32 cellular contexts compared by ENCODE assay signal in genomic region chr1:41907446-41907845, GRCh38.
"Had no signal": no experiment of that assay in that cellular context is flagged by ENCODE, and none has a peak within 500 bp of the region (broad histone marks: within the 10 kb centered on the region; RNA-seq: fewer than 3 reads in every experiment).

No MANE protein-coding gene starts in this region.

- H3K27ac ChIP-seq: adrenal gland, body of pancreas, cardiac muscle cell, foreskin keratinocyte, left lung, lower lobe of right lung, pancreas, prostate gland, thyroid gland, upper lobe of left lung, vagina, VCaP had no signal

- H3K9me3 Mint-ChIP-seq: activated naive CD4-positive, alpha-beta T cell treated with anti-CD3 and anti-CD28 coated beads for 36 hours had no signal

- H3K27me3 Mint-ChIP-seq: activated CD8-positive, alpha-beta T cell treated with anti-CD3 and anti-CD28 coated beads for 36 hours; activated naive CD8-positive, alpha-beta T cell treated with anti-CD3 and anti-CD28 coated beads for 36 hours; stimulated activated naive CD8-positive, alpha-beta T cell treated with anti-CD3 and anti-CD28 coated beads, Interleukin-15, amount 100 ng/mL, for 72 hours had no signal

- H3K36me3 ChIP-seq: adrenal gland, cardiac muscle cell, left lung, lower lobe of right lung, pancreas, prostate gland, thyroid gland, upper lobe of left lung, vagina had no signal

- H3K4me3 Mint-ChIP-seq: activated CD8-positive, alpha-beta T cell treated with anti-CD3 and anti-CD28 coated beads for 36 hours; activated naive CD4-positive, alpha-beta T cell treated with anti-CD3 and anti-CD28 coated beads for 36 hours; activated naive CD8-positive, alpha-beta T cell treated with anti-CD3 and anti-CD28 coated beads for 36 hours; nephron; stimulated activated memory B cell treated with anti-CD40 and anti-IgM and Interleukin-4, amounts not matched to agents 10 μg/mL and 1 μg/mL and 100 μg/mL, for 72 hours; stimulated activated naive CD8-positive, alpha-beta T cell treated with anti-CD3 and anti-CD28 coated beads, Interleukin-15, amount 100 ng/mL, for 72 hours; T-helper 1 cell treated with Interleukin-12 subunit alpha and Interleukin-12 subunit beta and Interleukin-4 antibody, amounts not matched to agents 30 μg/mL and 1 μg/mL, for 36 hours had no signal

- H3K27ac Mint-ChIP-seq: activated CD8-positive, alpha-beta T cell treated with anti-CD3 and anti-CD28 coated beads for 36 hours; activated naive CD4-positive, alpha-beta T cell treated with anti-CD3 and anti-CD28 coated beads for 36 hours; activated naive CD8-positive, alpha-beta T cell treated with anti-CD3 and anti-CD28 coated beads for 36 hours; nephron; stimulated activated memory B cell treated with anti-CD40 and anti-IgM and Interleukin-4, amounts not matched to agents 10 μg/mL and 1 μg/mL and 100 μg/mL, for 72 hours; stimulated activated naive CD8-positive, alpha-beta T cell treated with anti-CD3 and anti-CD28 coated beads, Interleukin-15, amount 100 ng/mL, for 72 hours; T-helper 1 cell treated with Interleukin-12 subunit alpha and Interleukin-12 subunit beta and Interleukin-4 antibody, amounts not matched to agents 30 μg/mL and 1 μg/mL, for 36 hours had no signal

- H3K9me3 ChIP-seq: adrenal gland, body of pancreas, left lung, lower lobe of right lung, pancreas, prostate gland, thyroid gland, upper lobe of left lung, vagina had no signal

- H3K36me3 Mint-ChIP-seq: stimulated activated memory B cell treated with anti-CD40 and anti-IgM and Interleukin-4, amounts not matched to agents 10 μg/mL and 1 μg/mL and 100 μg/mL, for 72 hours had no signal

- H3K4me1 Mint-ChIP-seq: nephron had no signal

- H3K4me1 ChIP-seq: body of pancreas, pancreas, prostate gland, vagina had no signal

- H3K27me3 ChIP-seq: adrenal gland, body of pancreas, cardiac muscle cell, left lung, pancreas, thyroid gland, upper lobe of left lung, vagina had no signal

- FAIRE-seq: endothelial cell of umbilical vein, pancreas, TTC549 had no signal

- H3K4me3 ChIP-seq: adrenal gland, body of pancreas, cardiac muscle cell, left lung, lower lobe of right lung, pancreas, prostate gland, smooth muscle cell, thyroid gland, upper lobe of left lung, vagina had no signal

- DNase-seq: activated CD4-positive, alpha-beta T cell treated with anti-CD3 and anti-CD28 coated beads for 48 hours; activated CD8-positive, alpha-beta T cell treated with anti-CD3 and anti-CD28 coated beads for 36 hours; activated effector memory CD4-positive, alpha-beta T cell treated with anti-CD3 and anti-CD28 coated beads, Interleukin-2, amount 50 U/mL, for 16 hours; activated naive CD4-positive, alpha-beta T cell treated with anti-CD3 and anti-CD28 coated beads for 36 hours; activated naive CD8-positive, alpha-beta T cell treated with anti-CD3 and anti-CD28 coated beads for 36 hours; activated T-cell treated with anti-CD3 and anti-CD28 coated beads for 4 hours; adrenal gland; aorta; body of pancreas; foreskin keratinocyte; left lung; lower lobe of right lung; mesenchymal stem cell; pancreas; stimulated activated CD4-positive, alpha-beta T cell treated with anti-CD3 and anti-CD28 coated beads, Interleukin-1b, Interleukin-23, amount 100 ng/mL, for 48 hours; stimulated activated CD4-positive, alpha-beta T cell treated with anti-CD3 and anti-CD28 coated beads, Interleukin-4, amount 100 ng/mL, for 4 hours; stimulated activated CD8-positive, alpha-beta memory T cell treated with anti-CD3 and anti-CD28 coated beads, Interleukin-4, amount 100 ng/mL, for 48 hours; stimulated activated naive CD8-positive, alpha-beta T cell treated with anti-CD3 and anti-CD28 coated beads, Interleukin-15, amount 100 ng/mL, for 72 hours; SW 1271; T-helper 9 cell; thyroid gland had no signal
